In genomic region chr7:155007947-155008346, GRCh38 we compare ENCODE assay signal across 9 cellular contexts. TPM values are rescaled to one million over a fixed set of nuclear protein-coding genes. Genes with fewer than 3 reads are reported as not detected.
DNase-seq lines count a peak whose midpoint lies in the region; ATAC-seq and TF ChIP-seq lines count a peak whose summit lies in the region.
"Had no signal": no experiment of that assay in that cellular context is flagged by ENCODE, and none has a peak within 500 bp of the region (broad histone marks: within the 10 kb centered on the region; RNA-seq: fewer than 3 reads in every experiment).

No MANE protein-coding gene starts in this region.

- H3K56ac ChIP-seq in mesendoderm (ENCODE audit: low read length), result no peak overlapping the region

- H3K9ac ChIP-seq in MM.1S (ENCODE audit: low read length), result no peak overlapping the region
- H3K9ac ChIP-seq in mesendoderm (ENCODE audit: low read length), result no peak overlapping the region

- H2BK120ac ChIP-seq in mesendoderm (ENCODE audit: low read depth, low read length), result no peak overlapping the region

- no peaks in the 10 kb centered on the region for H3K9me2 ChIP-seq in MM.1S (replicated peaks; ENCODE audit: insufficient read depth, low read length)

- no peak overlapping the region for H2AFZ ChIP-seq in MM.1S (ENCODE audit: low read length)

- H4K8ac ChIP-seq in mesendoderm (ENCODE audit: low read depth, low read length), result no peak overlapping the region

- no peak overlapping the region for H3K18ac ChIP-seq in mesendoderm (ENCODE audit: low read length)

- TF ChIP-seq CTCF in MM.1S (IDR thresholded peaks at IDR 0.05; ENCODE audit: low read length) (peak; percentile 23), gastrocnemius medialis (IDR thresholded peaks at IDR 0.05 in 4 of 5, conservative IDR thresholded peaks at IDR 0.05 in 1 of 5) (no peak)

- H3K36me3 Mint-ChIP-seq in activated naive CD8-positive, alpha-beta T cell treated with anti-CD3 and anti-CD28 coated beads, Interleukin-2, amount 50 U/mL, for 24 hours (ENCODE audit: low read depth), result peaks cover 18% of the 10 kb centered on the region

- no peak overlapping the region for H2BK15ac ChIP-seq in mesendoderm (replicated peaks; ENCODE audit: low read depth)

- H3K4me1 Mint-ChIP-seq in activated naive CD8-positive, alpha-beta T cell treated with anti-CD3 and anti-CD28 coated beads, Interleukin-2, amount 50 U/mL, for 24 hours, result peaks cover 13% of the 10 kb centered on the region

- H3K36me3 ChIP-seq in MM.1S (replicated peaks; ENCODE audit: insufficient read depth, low read length) (no peaks in the 10 kb centered on the region), mesendoderm (ENCODE audit: control insufficient read depth, insufficient read depth, low read length) (no peaks in the 10 kb centered on the region), gastrocnemius medialis (no peaks in the 10 kb centered on the region)

- H3K27ac Mint-ChIP-seq in activated naive CD8-positive, alpha-beta T cell treated with anti-CD3 and anti-CD28 coated beads, Interleukin-2, amount 50 U/mL, for 24 hours, result no peak overlapping the region
- H3K27ac Mint-ChIP-seq: T-helper 1 cell treated with Interleukin-12 subunit alpha and Interleukin-12 subunit beta and Interleukin-4 antibody, amounts not matched to agents 30 μg/mL and 1 μg/mL, for 36 hours had no signal

- no CpG with 5 or more reads among the region's 13 CpGs for WGBS in mesendoderm (ENCODE audit: extremely low coverage, insufficient coverage, low lambda C conversion rate)

- H3K9me3 ChIP-seq in MM.1S (replicated peaks; ENCODE audit: insufficient read depth, low read length) (no peaks in the 10 kb centered on the region), gastrocnemius medialis (no peaks in the 10 kb centered on the region)

- no peaks in the 10 kb centered on the region for H3K4me1 ChIP-seq in MM.1S (ENCODE audit: low read length)
- H3K4me1 ChIP-seq in mesendoderm (ENCODE audit: control insufficient read depth, low read depth, low read length), result no peaks in the 10 kb centered on the region
- peaks cover 6 to 11% of the 10 kb centered on the region in 2 donors for H3K4me1 ChIP-seq in gastrocnemius medialis

- DNase-seq in EH (ENCODE audit: low read depth) (peak; percentile 26), MM.1S (peak; percentile 27), mesendoderm (peak; percentile 84), NOMO-1 treated with DMSO at 0.1 percent for 48 hours (lab: John Stamatoyannopoulos, UW; ENCODE audit: unreplicated experiment) (no peak), NCI-H2107 (lab: John Stamatoyannopoulos, UW) (no peak), gastrocnemius medialis (no peak)
- DNase-seq in activated naive CD8-positive, alpha-beta T cell treated with anti-CD3 and anti-CD28 coated beads, Interleukin-2, amount 50 U/mL, for 24 hours, result peak; percentile 17
- DNase-seq in activated CD4-positive, CD25-positive, alpha-beta regulatory T cell treated with anti-CD3 and anti-CD28 coated beads, Interleukin-2, amount 50 U/mL, for 72 hours, result no peak

- H3K27me3 ChIP-seq in MM.1S (replicated peaks; ENCODE audit: insufficient read depth, low read length) (no peaks in the 10 kb centered on the region), mesendoderm (ENCODE audit: insufficient read depth, low read length, poor library complexity) (no peaks in the 10 kb centered on the region), gastrocnemius medialis (no peaks in the 10 kb centered on the region)

- H3F3A ChIP-seq in MM.1S (ENCODE audit: insufficient read depth, low read length), result no peaks in the 10 kb centered on the region; the same call in 1 of the 2 replicates

- intact Hi-C loops in gastrocnemius medialis (cut with DNase I; ENCODE audit: low total_unique reads), result no loop called here

- no peaks in the 10 kb centered on the region for H3K79me1 ChIP-seq in mesendoderm (ENCODE audit: low read length)

- no peak overlapping the region for H2AK5ac ChIP-seq in mesendoderm (ENCODE audit: low read length)

- H3K9me3 Mint-ChIP-seq in activated naive CD8-positive, alpha-beta T cell treated with anti-CD3 and anti-CD28 coated beads, Interleukin-2, amount 50 U/mL, for 24 hours, result no peaks in the 10 kb centered on the region
- H3K9me3 Mint-ChIP-seq: T-helper 1 cell treated with Interleukin-12 subunit alpha and Interleukin-12 subunit beta and Interleukin-4 antibody, amounts not matched to agents 30 μg/mL and 1 μg/mL, for 36 hours had no signal

- no peak overlapping the region for H3K4me2 ChIP-seq in MM.1S (ENCODE audit: low read depth, low read length)
- no peak overlapping the region for H3K4me2 ChIP-seq in mesendoderm (ENCODE audit: low read length)

- H3K4ac ChIP-seq in mesendoderm (ENCODE audit: low read depth, low read length), result no peak overlapping the region

- H3K79me2 ChIP-seq in MM.1S (ENCODE audit: low read length) (peaks cover 17% of the 10 kb centered on the region), mesendoderm (ENCODE audit: control insufficient read depth, insufficient read depth, low read length) (no peaks in the 10 kb centered on the region)

- H3K4me3 ChIP-seq in MM.1S (ENCODE audit: low read length), result no peak overlapping the region
- H3K4me3 ChIP-seq in mesendoderm (ENCODE audit: low read length), result no peak overlapping the region
- H3K4me3 ChIP-seq in gastrocnemius medialis, result no peak overlapping the region

- H4K5ac ChIP-seq in mesendoderm (ENCODE audit: low read length), result no peak overlapping the region

- no peak overlapping the region for H3K23ac ChIP-seq in mesendoderm (ENCODE audit: low read length)

- in situ Hi-C loops in gastrocnemius medialis (cut with MboI; ENCODE audit: low sequenced_read_pairs in 4 of 4), result loop anchor here in 1 of 4 donors (10.0 kb wide), 1 partner anchor 83 kb away; no protein-coding TSS in a partner anchor

- no peak overlapping the region for H3K4me3 Mint-ChIP-seq in activated naive CD8-positive, alpha-beta T cell treated with anti-CD3 and anti-CD28 coated beads, Interleukin-2, amount 50 U/mL, for 24 hours
- H3K4me3 Mint-ChIP-seq: T-helper 1 cell treated with Interleukin-12 subunit alpha and Interleukin-12 subunit beta and Interleukin-4 antibody, amounts not matched to agents 30 μg/mL and 1 μg/mL, for 36 hours had no signal

- H4K20me1 ChIP-seq in MM.1S (ENCODE audit: insufficient read depth, low read length), result no peaks in the 10 kb centered on the region

- no peak overlapping the region for H2BK5ac ChIP-seq in mesendoderm (ENCODE audit: low read length)

- H3K27ac ChIP-seq in MM.1S (ENCODE audit: low read length), result no peak overlapping the region
- no peak overlapping the region for H3K27ac ChIP-seq in mesendoderm (ENCODE audit: low read depth, low read length)
- no peak overlapping the region for H3K27ac ChIP-seq in gastrocnemius medialis

- no peak for ATAC-seq in activated naive CD8-positive, alpha-beta T cell treated with anti-CD3 and anti-CD28 coated beads, Interleukin-2, amount 50 U/mL, for 24 hours
- no peak for ATAC-seq in gastrocnemius medialis

- no peaks in the 10 kb centered on the region for H3K27me3 Mint-ChIP-seq in activated naive CD8-positive, alpha-beta T cell treated with anti-CD3 and anti-CD28 coated beads, Interleukin-2, amount 50 U/mL, for 24 hours

- no peak for TF ChIP-seq POLR2A in gastrocnemius medialis (IDR thresholded peaks at IDR 0.05)

RNA-seq across cellular contexts. Expression of gene PAXIP1, which starts 5.0 kb away (rescaled TPM):
- polyA plus RNA-seq in mesendoderm (2013, experiment 1 of 2), result 28.1 TPM
- 28.6 TPM for polyA plus RNA-seq in mesendoderm (2013, experiment 2 of 2)
- total RNA-seq in gastrocnemius medialis, result 1 to 10 TPM; 6.5 to 9.0 (median 7.7) TPM

Comparison
In these comparisons a context has a peak if more than half of its experiments do, and no peak if none do; other contexts are left out.
1. DNase-seq: peak in EH (single experiment), MM.1S (single experiment), activated naive CD8-positive, alpha-beta T cell treated with anti-CD3 and anti-CD28 coated beads, Interleukin-2, amount 50 U/mL, for 24 hours (single experiment) and mesendoderm (single experiment); none in NOMO-1 treated with DMSO at 0.1 percent for 48 hours (single experiment), NCI-H2107 (single experiment), activated CD4-positive, CD25-positive, alpha-beta regulatory T cell treated with anti-CD3 and anti-CD28 coated beads, Interleukin-2, amount 50 U/mL, for 72 hours (single experiment) and gastrocnemius medialis (0 of 2).